11 cellular contexts compared by ENCODE assay signal in genomic region chr9:121876658-121877271, GRCh38.
DNase-seq lines count a peak whose midpoint lies in the region; ATAC-seq and TF ChIP-seq lines count a peak whose summit lies in the region.
"Had no signal": no experiment of that assay in that cellular context is flagged by ENCODE, and none has a peak within 500 bp of the region (broad histone marks: within the 10 kb centered on the region; RNA-seq: fewer than 3 reads in every experiment).

No MANE protein-coding gene starts in this region.

- intact Hi-C loops in Right ventricle myocardium superior (cut with DNase I) (no loop called here), sigmoid colon (cut with DNase I) (no loop called here)

- H3K27ac ChIP-seq in GM23248 (no peak overlapping the region), sigmoid colon (no peak overlapping the region)

- H3K9ac ChIP-seq in GM23248 (no peak overlapping the region), skeletal muscle satellite cell (ENCODE audit: low read depth, low read length) (no peak overlapping the region)

- H3K4me3 ChIP-seq in GM23248 (no peak overlapping the region), skeletal muscle satellite cell (ENCODE audit: low read length) (no peak overlapping the region), sigmoid colon (no peak overlapping the region)

- TF ChIP-seq EP300 in sigmoid colon (IDR thresholded peaks at IDR 0.05): no peak

- 59 to 66% methylated on average over 13 of the region's 13 CpGs for WGBS in GM23248 (ENCODE audit: low coverage in 1 of 2, low lambda C conversion rate in 2 of 2, missing lambda C conversion rate in 2 of 2), 2 experiments
- 91 to 92% methylated on average over 13 of the region's 13 CpGs for WGBS in sigmoid colon, 2 donors

- no peak for TF ChIP-seq POLR2A in sigmoid colon (IDR thresholded peaks at IDR 0.05)

- in situ Hi-C loops in GM23248 (cut with MboI): no loop called here

- peaks cover 22% of the 10 kb centered on the region for H3F3A ChIP-seq in GM23248 (ENCODE audit: insufficient read depth)

- H3K9me2 ChIP-seq in GM23248 (ENCODE audit: insufficient read depth): no peaks in the 10 kb centered on the region

- no peaks in the 10 kb centered on the region for H4K20me1 ChIP-seq in GM23248 (ENCODE audit: insufficient read depth)

- H3K79me2 ChIP-seq in GM23248 (ENCODE audit: insufficient read depth): no peaks in the 10 kb centered on the region

- peaks cover 15% of the 10 kb centered on the region for H3K4me1 ChIP-seq in GM23248 (ENCODE audit: insufficient read depth)
- peaks cover 16% of the 10 kb centered on the region for H3K4me1 ChIP-seq in skeletal muscle satellite cell (ENCODE audit: control insufficient read depth, insufficient read depth, low read length)
- peaks cover 0 to 5% (median 0%) of the 10 kb centered on the region in 4 donors for H3K4me1 ChIP-seq in sigmoid colon

- peak; percentile 95 for DNase-seq in GM23248
- peak; percentile 78 for DNase-seq in amniotic stem cell (lab: John Stamatoyannopoulos, UW)
- DNase-seq in Right ventricle myocardium superior: peak; percentile 51
- DNase-seq in MV-4-11 (lab: John Stamatoyannopoulos, UW): no peak
- no peak for DNase-seq in sigmoid colon
- no peak for DNase-seq in activated effector memory CD4-positive, alpha-beta T cell treated with Interleukin-2 at 50 U/mL for 16 hours
- DNase-seq: activated naive CD8-positive, alpha-beta T cell treated with anti-CD3 and anti-CD28 coated beads, Interleukin-2, amount 10 ng/mL, durations not matched to agents 7 days and 5 days; effector CD8-positive, alpha-beta T cell; NCI-H524 had no signal

- H3K9me3 ChIP-seq in GM23248 (ENCODE audit: low read depth) (no peaks in the 10 kb centered on the region), skeletal muscle satellite cell (replicated peaks; ENCODE audit: low read length) (no peaks in the 10 kb centered on the region), sigmoid colon (no peaks in the 10 kb centered on the region)

- H3K36me3 ChIP-seq in GM23248 (ENCODE audit: low read depth): no peaks in the 10 kb centered on the region
- H3K36me3 ChIP-seq in skeletal muscle satellite cell (ENCODE audit: insufficient read depth, low read length): no peaks in the 10 kb centered on the region
- no peaks in the 10 kb centered on the region for H3K36me3 ChIP-seq in sigmoid colon

- no peak overlapping the region for H2AFZ ChIP-seq in GM23248

- H3K27me3 ChIP-seq in GM23248 (replicated peaks; ENCODE audit: insufficient read depth) (no peaks in the 10 kb centered on the region), skeletal muscle satellite cell (ENCODE audit: control insufficient read depth, insufficient read depth, low read length) (no peaks in the 10 kb centered on the region), sigmoid colon (no peaks in the 10 kb centered on the region)

- H3K4me2 ChIP-seq in GM23248 (ENCODE audit: unreplicated experiment) (no peak overlapping the region), skeletal muscle satellite cell (ENCODE audit: low read length) (peak overlapping the region; percentile 34)

- ATAC-seq in Right ventricle myocardium superior (ENCODE audit: poor library complexity) (peak; percentile 88), HG02884 (IDR thresholded peaks at IDR 0.05; ENCODE audit: unreplicated experiment) (no peak)

- no peak for TF ChIP-seq CTCF in sigmoid colon (IDR thresholded peaks at IDR 0.05)

Comparison
In these comparisons a context has a peak if more than half of its experiments do, and no peak if none do; other contexts are left out.
1. DNase-seq: peak in GM23248 (single experiment), amniotic stem cell (single experiment) and Right ventricle myocardium superior (single experiment); none in MV-4-11 (single experiment), sigmoid colon (single experiment) and activated effector memory CD4-positive, alpha-beta T cell treated with Interleukin-2 at 50 U/mL for 16 hours (single experiment).